In genomic region chr12:52082988-52083637, GRCh38 we compare ENCODE assay signal across 9 cellular contexts. TPM values are rescaled to one million over a fixed set of nuclear protein-coding genes. Genes with fewer than 3 reads are reported as not detected.
DNase-seq lines count a peak whose midpoint lies in the region; ATAC-seq and TF ChIP-seq lines count a peak whose summit lies in the region.
"Had no signal": no experiment of that assay in that cellular context is flagged by ENCODE, and none has a peak within 500 bp of the region (broad histone marks: within the 10 kb centered on the region; RNA-seq: fewer than 3 reads in every experiment).

No MANE protein-coding gene starts in this region.

- H3K4me1 ChIP-seq in foreskin keratinocyte (no peaks in the 10 kb centered on the region), vagina (peaks cover 33% of the 10 kb centered on the region)

- ATAC-seq in foreskin keratinocyte (peak; percentile 39), GM19023 (IDR thresholded peaks at IDR 0.05; ENCODE audit: unreplicated experiment) (no peak)

- no peaks in the 10 kb centered on the region for H3K36me3 ChIP-seq in vagina

- no peaks in the 10 kb centered on the region for H3K9me3 Mint-ChIP-seq in Calu3 (ENCODE audit: low read depth, unreplicated experiment)

- no peak overlapping the region for H3K27ac Mint-ChIP-seq in Calu3 (ENCODE audit: unreplicated experiment)

- intact Hi-C loops in Calu3 (cut with micrococcal nuclease; ENCODE audit: unreplicated experiment) (loop anchor here (1.0 kb wide), 1 partner anchor 58 kb away; no protein-coding TSS in a partner anchor), posterior cingulate gyrus (cut with DNase I) (loop anchor here (1.0 kb wide), 1 partner anchor 58 kb away; no protein-coding TSS in a partner anchor), vagina (cut with DNase I) (loop anchor here (2.0 to 5.0 kb wide), 2 partner anchors 30 to 56 kb away; no protein-coding TSS in a partner anchor)

- DNase-seq in Calu3 (peak; percentile 59), HT1080 (ENCODE audit: low read depth) (peak; percentile 51), RWPE1 (ENCODE audit: low spot score) (peak; percentile 69), foreskin keratinocyte (no peak), posterior cingulate gyrus (peak in 8 of 10 donors; percentile 60 to 94 (median 70)), vagina (ENCODE audit: extremely low spot score in 2 of 2) (peak in 1 of 2 donors; percentile 88)
- peak; percentile 87 for DNase-seq in activated effector memory CD4-positive, alpha-beta T cell treated with anti-CD3 and anti-CD28 coated beads, Interleukin-2, amount 50 U/mL, for 16 hours

- peaks cover 14% of the 10 kb centered on the region for H3K27me3 ChIP-seq in foreskin keratinocyte
- no peaks in the 10 kb centered on the region for H3K27me3 ChIP-seq in vagina

- no peak for TF ChIP-seq POLR2A in vagina (IDR thresholded peaks at IDR 0.05)

- no peak overlapping the region for H3K4me3 ChIP-seq in vagina

- BruUV-seq in Calu3 (replicated peaks; lab: Mats Ljungman, UMichigan): no TSS peak

- CTCF ChIA-PET in Calu3 (lab: Charles Lee) (interaction anchor here (0.8 to 4.6 kb wide), 4 partner anchors 46 to 79 kb away, joined by 3 to 37 read pairs (median 4); no protein-coding TSS in a partner anchor), RWPE1 (lab: Yijun Ruan, JAX) (interaction anchor here (0.6 to 6.9 kb wide), 14 partner anchors 8 to 601 kb away, joined by 3 to 56 read pairs (median 5); partner anchors contain the start of gene ATG101)

- peaks cover 6% of the 10 kb centered on the region for H3K4me1 Mint-ChIP-seq in Calu3 (ENCODE audit: low read depth, unreplicated experiment)

- H3K27me3 Mint-ChIP-seq in Calu3 (ENCODE audit: unreplicated experiment): peaks cover 25% of the 10 kb centered on the region

- no peak overlapping the region; the same call in 1 of the 2 replicates for H3K27ac ChIP-seq in RWPE1
- no peak overlapping the region for H3K27ac ChIP-seq in foreskin keratinocyte
- H3K27ac ChIP-seq in vagina: peak overlapping the region; percentile 68

- H3K36me3 Mint-ChIP-seq in Calu3 (ENCODE audit: insufficient read depth, unreplicated experiment): peaks cover 8% of the 10 kb centered on the region

- H3K4me3 Mint-ChIP-seq in Calu3 (ENCODE audit: low read depth, unreplicated experiment): no peak overlapping the region

- peak; percentile 76 for TF ChIP-seq CTCF in Calu3 (IDR thresholded peaks at IDR 0.05; ENCODE audit: unreplicated experiment)
- TF ChIP-seq CTCF in RWPE1 (conservative IDR thresholded peaks at IDR 0.05; ENCODE audit: low read depth): peak; percentile 98
- TF ChIP-seq CTCF in foreskin keratinocyte (conservative IDR thresholded peaks at IDR 0.05): peak; percentile 88
- TF ChIP-seq CTCF in vagina (IDR thresholded peaks at IDR 0.05): peak; percentile 96 to 97 (median 97)

- no peaks in the 10 kb centered on the region for H3K9me3 ChIP-seq in vagina

- POLR2A ChIA-PET in RWPE1 (lab: Yijun Ruan, JAX; ENCODE audit: low non-redundant PET): no interaction called here

RNA-seq across cellular contexts. Expression of gene SMIM41, which starts 3.6 kb away (rescaled TPM):
- total RNA-seq in Calu3 (2022) (not detected in 2 replicates), foreskin keratinocyte (not detected in 2 replicates), vagina (1.5 TPM)
- not detected in 2 replicates for total RNA-seq in HT1080 (2014; rRNA removed; shearing (Covaris generic))
- polyA plus RNA-seq in HT1080 (2015; cell fraction: cytosol; rRNA removed): not detected in 2 replicates
- not detected in 2 replicates for polyA plus RNA-seq in HT1080 (2015; cell fraction: nucleus; rRNA removed)
- not detected in 2 replicates for polyA plus RNA-seq in foreskin keratinocyte
- total RNA-seq: activated CD8-positive, alpha-beta memory T cell treated with anti-CD3 and anti-CD28 coated beads for 36 hours had no signal

RNA-seq across cellular contexts. Expression of gene ATG101, which starts 13.3 kb away (rescaled TPM):
- 32.8 and 35.0 TPM in 2 replicates for total RNA-seq in Calu3 (2022)
- total RNA-seq in HT1080 (2014; rRNA removed; shearing (Covaris generic)): 75.0 and 105 TPM in 2 replicates
- 65.6 and 74.4 TPM in 2 replicates for polyA plus RNA-seq in HT1080 (2015; cell fraction: cytosol; rRNA removed)
- 51.2 and 53.7 TPM in 2 replicates for polyA plus RNA-seq in HT1080 (2015; cell fraction: nucleus; rRNA removed)
- total RNA-seq in foreskin keratinocyte: 62.5 and 66.1 TPM in 2 replicates
- 77.8 and 83.1 TPM in 2 replicates for polyA plus RNA-seq in foreskin keratinocyte
- 27.7 TPM for total RNA-seq in vagina

RNA-seq across cellular contexts. Expression of gene NR4A1, which starts 31.9 kb away (rescaled TPM):
- total RNA-seq in Calu3 (2022) (18.0 and 18.9 TPM in 2 replicates), foreskin keratinocyte (3.0 and 3.5 TPM in 2 replicates), vagina (465 TPM)
- total RNA-seq in HT1080 (2014; rRNA removed; shearing (Covaris generic)): 0.88 and 1.2 TPM in 2 replicates
- polyA plus RNA-seq in HT1080 (2015; cell fraction: cytosol; rRNA removed): 2.6 and 3.8 TPM in 2 replicates
- polyA plus RNA-seq in HT1080 (2015; cell fraction: nucleus; rRNA removed): 4.5 and 4.8 TPM in 2 replicates
- 2.8 and 3.0 TPM in 2 replicates for polyA plus RNA-seq in foreskin keratinocyte

Comparison
In these comparisons a context has a peak if more than half of its experiments do, and no peak if none do; other contexts are left out.
1. DNase-seq: peak in Calu3 (single experiment), HT1080 (single experiment), RWPE1 (single experiment), activated effector memory CD4-positive, alpha-beta T cell treated with anti-CD3 and anti-CD28 coated beads, Interleukin-2, amount 50 U/mL, for 16 hours (single experiment) and posterior cingulate gyrus (8 of 10); none in foreskin keratinocyte (0 of 2).
2. RNA of gene NR4A1, which starts 31.9 kb away (total RNA-seq): 465 TPM in vagina (single experiment); 18.0 to 18.9 TPM in Calu3, 3.0 to 3.5 TPM in foreskin keratinocyte and 0.88 to 1.2 TPM in HT1080; every median in the first group is over 10 times any median in the second.
3. Peak in every context shown above with its lines, with median percentiles within 50 percentile points of each other: CTCF ChIP-seq.